10 cellular contexts compared by ENCODE assay signal in genomic region chr2:42922790-42923631, GRCh38.
A peak's percentile ranks its signal among the peaks of the same experiment; 100 is the strongest.
DNase-seq lines count a peak whose midpoint lies in the region; ATAC-seq lines count a peak whose summit lies in the region.
"Had no signal": no experiment of that assay in that cellular context is flagged by ENCODE, and none has a peak within 500 bp of the region (broad histone marks: within the 10 kb centered on the region; RNA-seq: fewer than 3 reads in every experiment).

No MANE protein-coding gene starts in this region.

- peak overlapping the region; percentile 98 for H3K27ac ChIP-seq in muscle layer of duodenum (ENCODE audit: low read length)
- peak overlapping the region; percentile 93 to 98 for H3K27ac ChIP-seq in aorta (ENCODE audit: low read depth in 1 of 2, low read length in 2 of 2)

- 10 to 15% methylated on average over 7 of the region's 7 CpGs for WGBS in aorta, 2 donors

- H3K4me1 ChIP-seq in muscle layer of duodenum (ENCODE audit: control insufficient read depth in 1 of 2, insufficient read depth in 2 of 2, low read length in 2 of 2) (peaks cover 39 to 46% of the 10 kb centered on the region in 2 donors), aorta (ENCODE audit: control insufficient read depth in 1 of 2, insufficient read depth in 2 of 2, low read length in 2 of 2) (peaks cover 4 to 5% of the 10 kb centered on the region in 2 donors)

- DNase-seq in Right ventricle myocardium inferior (ENCODE audit: missing footprints) (peak; percentile 65), cardiac septum (ENCODE audit: low spot score) (no peak), fibroblast of gingiva (ENCODE audit: low read depth) (peak; percentile 96), aorta (peak; percentile 66 to 71), NK-92 (lab: John Stamatoyannopoulos, UW; ENCODE audit: unreplicated experiment) (no peak), NCI-H1417 treated with DMSO at 0.1 percent for 48 hours (lab: John Stamatoyannopoulos, UW) (no peak), SIG-M5 (lab: John Stamatoyannopoulos, UW) (no peak)
- DNase-seq: 8988T; activated CD8-positive, alpha-beta memory T cell treated with anti-CD3 and anti-CD28 coated beads, Interleukin-2, amount 10 ng/mL, durations not matched to agents 7 days and 5 days had no signal

- H3K4me3 ChIP-seq in muscle layer of duodenum (ENCODE audit: low read depth in 1 of 2, low read length in 2 of 2) (peak overlapping the region in 1 of 2 donors; percentile 43), aorta (ENCODE audit: low read length in 2 of 2) (no peak overlapping the region)

- peak; percentile 8 for ATAC-seq in Right ventricle myocardium inferior
- ATAC-seq in aorta (ENCODE audit: low FRiP score) = peak; percentile 48
- ATAC-seq: activated CD8-positive, alpha-beta memory T cell treated with anti-CD3 and anti-CD28 coated beads, Interleukin-2, amount 10 ng/mL, durations not matched to agents 7 days and 5 days had no signal

- H3K36me3 ChIP-seq in muscle layer of duodenum (ENCODE audit: control insufficient read depth in 1 of 2, insufficient read depth in 2 of 2, low read length in 2 of 2) (no peaks in the 10 kb centered on the region), aorta (ENCODE audit: control insufficient read depth in 1 of 2, insufficient read depth in 2 of 2, low read length in 1 of 2) (no peaks in the 10 kb centered on the region)

- H3K27me3 ChIP-seq in muscle layer of duodenum (ENCODE audit: low read depth, low read length) = no peaks in the 10 kb centered on the region
- no peaks in the 10 kb centered on the region for H3K27me3 ChIP-seq in aorta (ENCODE audit: control insufficient read depth in 1 of 2, insufficient read depth in 2 of 2, low read length in 1 of 2)

- H3K9me3 ChIP-seq in muscle layer of duodenum (ENCODE audit: control insufficient read depth in 1 of 2, low read length in 2 of 2) = no peaks in the 10 kb centered on the region
- H3K9me3 ChIP-seq in aorta (ENCODE audit: control insufficient read depth, low read length) = no peaks in the 10 kb centered on the region

- intact Hi-C loops in Right ventricle myocardium inferior (cut with DNase I) (loop anchor here (2.0 kb wide), 1 partner anchor 16 kb away; no protein-coding TSS in a partner anchor), cardiac septum (cut with DNase I) (no loop called here), aorta (cut with DNase I) (loop anchor here in 1 of 2 donors (2.0 kb wide), 1 partner anchor 16 kb away; no protein-coding TSS in a partner anchor)

Comparison
In these comparisons a context has a peak if more than half of its experiments do, and no peak if none do; other contexts are left out.
1. DNase-seq: peak in Right ventricle myocardium inferior (single experiment), fibroblast of gingiva (single experiment) and aorta (2 of 2); none in cardiac septum (single experiment), NK-92 (single experiment), NCI-H1417 treated with DMSO at 0.1 percent for 48 hours (single experiment) and SIG-M5 (single experiment).